In genomic region chr3:18444597-18445420, GRCh38 we compare ENCODE assay signal across 8 cellular contexts. TPM values are rescaled to one million over a fixed set of nuclear protein-coding genes. Genes with fewer than 3 reads are reported as not detected.
DNase-seq lines count a peak whose midpoint lies in the region; ATAC-seq and TF ChIP-seq lines count a peak whose summit lies in the region.

No MANE protein-coding gene starts in this region.

- peaks cover 14% of the 10 kb centered on the region for H3K27me3 ChIP-seq in CD4-positive, CD25-positive, alpha-beta regulatory T cell (ENCODE audit: control insufficient read depth, insufficient read depth, low read length)
- H3K27me3 ChIP-seq in heart left ventricle (peaks cover 0 to 42% (median 10%) of the 10 kb centered on the region in 9 donors), prostate gland (replicated peaks; ENCODE audit: insufficient read depth) (no peaks in the 10 kb centered on the region), aorta (ENCODE audit: control insufficient read depth in 1 of 2, insufficient read depth in 2 of 2, low read length in 1 of 2) (peaks cover 0 to 1% of the 10 kb centered on the region in 2 donors)

- in situ Hi-C loops in SK-MEL-5 (cut with HindIII; ENCODE audit: low pct_unique_long_range_greater_than_20kb, low sequenced_read_pairs), result no loop called here

- peaks cover 30% of the 10 kb centered on the region for H3K4me1 ChIP-seq in CD4-positive, CD25-positive, alpha-beta regulatory T cell (ENCODE audit: control insufficient read depth, insufficient read depth, low read length, poor library complexity, severe bottlenecking)
- H3K4me1 ChIP-seq in heart left ventricle (peaks cover 0 to 23% (median 16%) of the 10 kb centered on the region in 12 donors), prostate gland (replicated peaks) (no peaks in the 10 kb centered on the region), aorta (ENCODE audit: control insufficient read depth in 1 of 2, insufficient read depth in 2 of 2, low read length in 2 of 2) (no peaks in the 10 kb centered on the region)

- CTCF ChIA-PET in activated naive CD4-positive, alpha-beta T cell treated with anti-CD3 and anti-CD28 coated beads for 36 hours (lab: Charles Lee), result interaction anchor here (0.6 to 1.0 kb wide), 3 partner anchors 12 to 314 kb away, joined by 3 to 6 read pairs (median 3); no protein-coding TSS in a partner anchor

- H3K4me3 Mint-ChIP-seq in CD4-positive, CD25-positive, alpha-beta regulatory T cell, result peak overlapping the region; percentile 93 to 96 (median 96)
- peak overlapping the region; percentile 94 for H3K4me3 Mint-ChIP-seq in activated naive CD4-positive, alpha-beta T cell treated with anti-CD3 and anti-CD28 coated beads for 36 hours

- intact Hi-C loops in activated naive CD4-positive, alpha-beta T cell treated with anti-CD3 and anti-CD28 coated beads for 36 hours (cut with micrococcal nuclease), result loop anchor here (1.0 to 10.0 kb wide), 12 partner anchors 22 to 1560 kb away; partner anchors contain the start of genes PLCL2 and RAB5A
- intact Hi-C loops in heart left ventricle (cut with DNase I), result loop anchor here in 1 of 10 donors (2.0 kb wide), 1 partner anchor 18 kb away; no protein-coding TSS in a partner anchor
- intact Hi-C loops in prostate gland (cut with DNase I), result no loop called here
- intact Hi-C loops in aorta (cut with DNase I), result loop anchor here in 1 of 2 donors (2.0 kb wide), 1 partner anchor 20 kb away; the partner anchor contains the start of gene SATB1

- H3K4me3 ChIP-seq in CD4-positive, CD25-positive, alpha-beta regulatory T cell (ENCODE audit: low read depth, low read length), result peak overlapping the region; percentile 80
- H3K4me3 ChIP-seq in heart left ventricle (peak overlapping the region; percentile 26 to 69 (median 60)), prostate gland (peak overlapping the region; percentile 42 to 66), aorta (ENCODE audit: low read length in 2 of 2) (peak overlapping the region; percentile 42 to 94)

- H3K27ac Mint-ChIP-seq in CD4-positive, CD25-positive, alpha-beta regulatory T cell, result peak overlapping the region; percentile 91 to 94 (median 94)
- H3K27ac Mint-ChIP-seq in activated naive CD4-positive, alpha-beta T cell treated with anti-CD3 and anti-CD28 coated beads for 36 hours, result peak overlapping the region; percentile 97

- TF ChIP-seq CTCF in heart left ventricle (IDR thresholded peaks at IDR 0.05) (peak in 9 of 12 donors; percentile 21 to 67 (median 41)), prostate gland (IDR thresholded peaks at IDR 0.05) (peak in 3 of 4 experiments; percentile 36 to 68 (median 41))

- peaks cover 8 to 54% (median 24%) of the 10 kb centered on the region in 4 donors for H3K4me1 Mint-ChIP-seq in CD4-positive, CD25-positive, alpha-beta regulatory T cell
- H3K4me1 Mint-ChIP-seq in activated naive CD4-positive, alpha-beta T cell treated with anti-CD3 and anti-CD28 coated beads for 36 hours (ENCODE audit: low read depth), result peaks cover 36% of the 10 kb centered on the region

- no peaks in the 10 kb centered on the region for H3K36me3 ChIP-seq in CD4-positive, CD25-positive, alpha-beta regulatory T cell (ENCODE audit: control insufficient read depth, insufficient read depth, low read length)
- H3K36me3 ChIP-seq in heart left ventricle (no peaks in the 10 kb centered on the region), prostate gland (no peaks in the 10 kb centered on the region), aorta (ENCODE audit: control insufficient read depth in 1 of 2, insufficient read depth in 2 of 2, low read length in 1 of 2) (no peaks in the 10 kb centered on the region)

- peak; percentile 74 to 76 for ATAC-seq in CD4-positive, CD25-positive, alpha-beta regulatory T cell (ENCODE audit: low read depth in 2 of 2)
- ATAC-seq in GM19395 (IDR thresholded peaks at IDR 0.05; ENCODE audit: unreplicated experiment), result peak; percentile 81
- peak; percentile 89 for ATAC-seq in HG03558 (IDR thresholded peaks at IDR 0.05; ENCODE audit: extremely low read depth, unreplicated experiment)
- ATAC-seq in heart left ventricle, result peak; percentile 74 to 98 (median 94)
- ATAC-seq in aorta (ENCODE audit: low FRiP score), result peak; percentile 91

- peaks cover 51% of the 10 kb centered on the region for H3K27me3 Mint-ChIP-seq in CD4-positive, CD25-positive, alpha-beta regulatory T cell
- no peaks in the 10 kb centered on the region for H3K27me3 Mint-ChIP-seq in activated naive CD4-positive, alpha-beta T cell treated with anti-CD3 and anti-CD28 coated beads for 36 hours (ENCODE audit: low read depth)

- H3K9me3 Mint-ChIP-seq in CD4-positive, CD25-positive, alpha-beta regulatory T cell, result peaks cover 0 to 14% (median 6%) of the 10 kb centered on the region in 7 donors
- H3K9me3 Mint-ChIP-seq in activated naive CD4-positive, alpha-beta T cell treated with anti-CD3 and anti-CD28 coated beads for 36 hours, result peaks cover 8% of the 10 kb centered on the region

- 0 to 1% (median 0%) methylated on average over 53 to 112 of the region's 116 CpGs for WGBS in heart left ventricle, 4 donors
- WGBS in prostate gland, result under 1% methylated on average over 62 of the region's 116 CpGs
- 0 to 1% methylated on average over 43 to 116 of the region's 116 CpGs for WGBS in aorta, 2 donors

- DNase-seq in CD4-positive, CD25-positive, alpha-beta regulatory T cell, result peak; percentile 63 to 87 (median 77)
- DNase-seq in SK-MEL-5 (ENCODE audit: low read depth, low spot score) (peak; percentile 44), heart left ventricle (peak; percentile 55 to 89 (median 75)), prostate gland (ENCODE audit: low spot score) (peak; percentile 60), aorta (peak; percentile 80 to 91)
- DNase-seq in activated naive CD4-positive, alpha-beta T cell treated with anti-CD3 and anti-CD28 coated beads for 36 hours, result peak; percentile 83

- peaks cover 8% of the 10 kb centered on the region for H3K36me3 Mint-ChIP-seq in CD4-positive, CD25-positive, alpha-beta regulatory T cell
- peaks cover 82% of the 10 kb centered on the region for H3K36me3 Mint-ChIP-seq in activated naive CD4-positive, alpha-beta T cell treated with anti-CD3 and anti-CD28 coated beads for 36 hours (ENCODE audit: low read depth)

- TF ChIP-seq POLR2A in heart left ventricle (IDR thresholded peaks at IDR 0.05) (no peak), prostate gland (IDR thresholded peaks at IDR 0.05) (no peak)

- H3K27ac ChIP-seq in CD4-positive, CD25-positive, alpha-beta regulatory T cell (ENCODE audit: insufficient read depth, low read length, poor library complexity, severe bottlenecking), result peak overlapping the region; percentile 68
- H3K27ac ChIP-seq in heart left ventricle (peak overlapping the region in 3 of 12 donors; percentile 61 to 76 (median 64)), prostate gland (peak overlapping the region; percentile 68 to 73), aorta (ENCODE audit: low read depth in 1 of 2, low read length in 2 of 2) (no peak overlapping the region)

- peaks cover 0 to 9% of the 10 kb centered on the region in 2 experiments for H3K9me3 ChIP-seq in CD4-positive, CD25-positive, alpha-beta regulatory T cell (ENCODE audit: control insufficient read depth in 2 of 2, low read length in 2 of 2)
- H3K9me3 ChIP-seq in heart left ventricle, result peaks cover 0 to 14% (median 6%) of the 10 kb centered on the region in 12 donors
- H3K9me3 ChIP-seq in prostate gland, result no peaks in the 10 kb centered on the region
- H3K9me3 ChIP-seq in aorta (ENCODE audit: control insufficient read depth, low read length), result peaks cover 2% of the 10 kb centered on the region

RNA-seq across cellular contexts. Expression of gene SATB1, which starts 19.7 kb away (rescaled TPM):
- 121 TPM for total RNA-seq in CD4-positive, CD25-positive, alpha-beta regulatory T cell
- polyA plus RNA-seq in CD4-positive, CD25-positive, alpha-beta regulatory T cell, result 10 to 100 TPM; 31.8 to 75.9 (median 52.8) TPM
- total RNA-seq in SK-MEL-5 (2014; rRNA removed; shearing (Covaris generic)), result 2.1 and 4.0 TPM in 2 replicates
- polyA plus RNA-seq in SK-MEL-5 (2015; cell fraction: cytosol; rRNA removed), result 2.2 and 6.7 TPM in 2 replicates
- 7.4 and 39.0 TPM in 2 replicates for polyA plus RNA-seq in SK-MEL-5 (2015; cell fraction: nucleus; rRNA removed)
- 100 to 1,000 TPM; 303 to 305 TPM for total RNA-seq in activated naive CD4-positive, alpha-beta T cell treated with anti-CD3 and anti-CD28 coated beads for 36 hours
- total RNA-seq in heart left ventricle (10 to 100 TPM; 38.2 to 63.4 (median 41.3) TPM), prostate gland (10 to 100 TPM; 51.7 to 62.2 TPM), aorta (10 to 100 TPM; 37.2 to 41.1 TPM)
- polyA plus RNA-seq in heart left ventricle (10 to 100 TPM; 16.5 to 17.7 TPM), aorta (10 to 100 TPM; 10.8 to 17.0 TPM)

Comparison
In these comparisons a context has a peak if more than half of its experiments do, and no peak if none do; other contexts are left out.
1. H3K27ac ChIP-seq: peak in CD4-positive, CD25-positive, alpha-beta regulatory T cell (single experiment) and prostate gland (2 of 2); none in aorta (0 of 2).
2. Peak in every context shown above with its lines, with median percentiles within 50 percentile points of each other: ATAC-seq, DNase-seq and H3K4me3 ChIP-seq.